ENCODE assay signal across 1 cellular context in the genomic region with DNA sequence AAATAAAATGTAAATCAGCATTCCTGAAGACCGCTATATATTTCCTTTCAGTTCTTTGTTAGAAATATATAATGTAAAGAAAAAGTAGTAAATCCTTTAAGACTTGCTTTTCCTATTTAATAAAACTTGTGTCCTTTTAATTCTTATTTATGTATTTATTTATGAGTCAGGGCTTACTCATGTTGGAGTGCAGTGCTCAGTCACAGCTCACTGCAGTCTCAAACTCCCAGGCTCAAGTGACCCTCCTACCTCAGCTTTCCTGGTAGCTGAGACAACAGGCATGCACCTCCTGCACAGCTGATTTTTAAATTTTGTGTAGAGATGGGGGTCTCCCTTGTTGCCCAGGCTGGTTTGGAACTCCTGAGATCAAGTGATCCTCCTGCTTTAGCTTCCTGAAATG.
TF ChIP-seq lines count a peak whose summit lies in the region.

No MANE protein-coding gene starts in this region.

TF ChIP-seq in HCT116, 20 proteins besides CTCF, POLR2A, EP300 and RAD21:
- TF ChIP-seq ZNF274 (IDR thresholded peaks at IDR 0.05; ENCODE audit: low read depth, low read length) (no peak), FOSL1 (IDR thresholded peaks at IDR 0.05; ENCODE audit: low read depth) (peak; percentile 57), TCF7L2 (IDR thresholded peaks at IDR 0.05; ENCODE audit: borderline replicate concordance, extremely low read depth, insufficient read depth, insufficient read length) (no peak)
TF ChIP-seq in HCT116: peak in this region for 1.
